In genomic region chrX:16348286-16348685, GRCh38 we compare ENCODE assay signal across 30 cellular contexts.
"Had no signal": no experiment of that assay in that cellular context is flagged by ENCODE, and none has a peak within 500 bp of the region (broad histone marks: within the 10 kb centered on the region; RNA-seq: fewer than 3 reads in every experiment).

No MANE protein-coding gene starts in this region.

- H3K4me1 Mint-ChIP-seq: mesothelial cell of epicardium; naive B cell; natural killer cell; nephron progenitor cell; stimulated activated naive B cell treated with anti-CD40 and anti-IgM and Interleukin-4, amounts not matched to agents 10 μg/mL and 1 μg/mL and 100 μg/mL, for 72 hours had no signal

- H3K4me3 Mint-ChIP-seq: mesothelial cell of epicardium; naive B cell; natural killer cell; nephron progenitor cell; stimulated activated naive B cell treated with anti-CD40 and anti-IgM and Interleukin-4, amounts not matched to agents 10 μg/mL and 1 μg/mL and 100 μg/mL, for 72 hours had no signal

- H3K27me3 ChIP-seq: hepatocyte, pancreas, testis, thyroid gland, upper lobe of right lung had no signal

- H3K4me3 ChIP-seq: heart right ventricle, hepatocyte, left lung, lower lobe of right lung, pancreas, prostate gland, skin epidermis, stomach, testis, thyroid gland, upper lobe of right lung had no signal

- H3K27ac Mint-ChIP-seq: mesothelial cell of epicardium; natural killer cell; nephron progenitor cell; stimulated activated naive B cell treated with anti-CD40 and anti-IgM and Interleukin-4, amounts not matched to agents 10 μg/mL and 1 μg/mL and 100 μg/mL, for 72 hours had no signal

- H3K27ac ChIP-seq: heart right ventricle, hepatocyte, left lung, lower lobe of right lung, pancreas, prostate gland, skin epidermis, stomach, testis, thyroid gland, upper lobe of right lung had no signal

- ATAC-seq: heart right ventricle; left colon; left lung; lower lobe of right lung; natural killer cell; pancreas; right cardiac atrium; sciatic nerve; stimulated activated naive B cell treated with anti-CD40 and anti-IgM and Interleukin-4, amounts not matched to agents 10 μg/mL and 1 μg/mL and 100 μg/mL, for 72 hours; stimulated activated naive CD8-positive, alpha-beta T cell treated with anti-CD3 and anti-CD28 coated beads, Interleukin-15, Interleukin-2, amounts not matched to agents 100 U/mL and 50 U/mL, for 24 hours; upper lobe of right lung had no signal

- H2AFZ ChIP-seq: hepatocyte had no signal

- H3K79me2 ChIP-seq: hepatocyte had no signal

- H3K9me3 ChIP-seq: heart right ventricle, left lung, lower lobe of right lung, pancreas, prostate gland, stomach, testis, thyroid gland, upper lobe of right lung had no signal

- H3K4me2 ChIP-seq: hepatocyte had no signal

- H3K36me3 Mint-ChIP-seq: mesothelial cell of epicardium; naive B cell; natural killer cell; stimulated activated naive B cell treated with anti-CD40 and anti-IgM and Interleukin-4, amounts not matched to agents 10 μg/mL and 1 μg/mL and 100 μg/mL, for 72 hours had no signal

- H3K9me3 Mint-ChIP-seq: natural killer cell; stimulated activated naive B cell treated with anti-CD40 and anti-IgM and Interleukin-4, amounts not matched to agents 10 μg/mL and 1 μg/mL and 100 μg/mL, for 72 hours had no signal

- H3K4me1 ChIP-seq: heart right ventricle, left lung, lower lobe of right lung, pancreas, prostate gland, stomach, testis, thyroid gland, upper lobe of right lung had no signal

- DNase-seq: heart right ventricle; kidney glomerular epithelial cell; left colon; left lung; lower lobe of right lung; mammary epithelial cell; mesenchymal stem cell; naive B cell; natural killer cell; nephron progenitor cell; nucleus accumbens; pancreas; posterior cingulate gyrus; retina; right cardiac atrium; stimulated activated CD4-positive, alpha-beta T cell treated with anti-CD3 and anti-CD28 coated beads, Interleukin-12 subunit alpha, Interleukin-12 subunit beta, amount 100 ng/mL, for 4 hours; stimulated activated CD4-positive, alpha-beta T cell treated with anti-CD3 and anti-CD28 coated beads, Interleukin-15, amount 100 ng/mL, for 24 hours; stimulated activated CD4-positive, alpha-beta T cell treated with anti-CD3 and anti-CD28 coated beads, Interleukin-2, amount 100 ng/mL, for 24 hours; stimulated activated CD4-positive, alpha-beta T cell treated with anti-CD3 and anti-CD28 coated beads, Interleukin-4, amount 100 ng/mL, for 1 hour; stimulated activated naive B cell treated with anti-CD40 and anti-IgM and Interleukin-4, amounts not matched to agents 10 μg/mL and 1 μg/mL and 100 μg/mL, for 72 hours; stimulated activated naive CD8-positive, alpha-beta T cell treated with anti-CD3 and anti-CD28 coated beads, Interleukin-15, Interleukin-2, amounts not matched to agents 100 U/mL and 50 U/mL, for 24 hours; stomach; testis; thyroid gland; upper lobe of right lung had no signal

- H3K36me3 ChIP-seq: heart right ventricle, left lung, lower lobe of right lung, pancreas, prostate gland, stomach, thyroid gland, upper lobe of right lung had no signal
